In the genomic region with DNA sequence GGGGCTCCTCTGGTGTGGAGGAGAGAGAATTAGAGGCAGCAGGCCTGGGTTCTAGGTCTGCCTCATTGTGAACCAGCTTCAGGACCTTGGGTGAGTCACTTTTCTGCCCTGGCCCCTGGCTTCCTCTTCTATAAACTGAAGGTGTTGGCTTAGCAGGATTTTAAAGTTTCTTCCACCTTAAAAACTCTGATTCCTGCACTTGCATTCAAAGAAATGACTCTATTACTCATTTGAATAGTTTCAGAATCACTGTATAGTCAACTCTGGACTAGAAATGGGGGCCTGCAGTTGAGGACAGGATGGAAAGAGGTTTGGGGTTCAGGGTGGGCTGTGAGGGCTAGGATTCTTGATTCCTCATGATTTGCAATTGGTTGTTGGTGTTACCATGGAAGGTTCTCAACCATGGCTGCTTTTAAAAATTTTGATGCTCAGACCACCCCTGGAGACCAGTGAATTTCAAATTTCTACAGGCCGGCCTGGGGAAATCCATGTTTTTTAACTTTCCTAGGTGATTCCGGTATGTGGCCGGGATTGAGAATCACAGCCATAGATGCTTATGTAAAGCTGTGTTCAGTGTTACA, we compare ENCODE assay signal across 9 cellular contexts. TPM values are rescaled to one million over a fixed set of nuclear protein-coding genes. Genes with fewer than 3 reads are reported as not detected.
DNase-seq lines count a peak whose midpoint lies in the region; ATAC-seq and TF ChIP-seq lines count a peak whose summit lies in the region.
"Had no signal": no experiment of that assay in that cellular context is flagged by ENCODE, and none has a peak within 500 bp of the region (broad histone marks: within the 10 kb centered on the region; RNA-seq: fewer than 3 reads in every experiment).

No MANE protein-coding gene starts in this region.

- 89 to 91% methylated on average over 3 of the region's 3 CpGs for WGBS in body of pancreas, 2 donors

- intact Hi-C loops in body of pancreas (cut with DNase I), result no loop called here

- peaks cover 96% of the 10 kb centered on the region for H3K79me2 ChIP-seq in ACC112 (ENCODE audit: control insufficient read depth, insufficient read depth, low read length, unreplicated experiment)

- peak overlapping the region; percentile 71 for H3K27ac ChIP-seq in ACC112 (ENCODE audit: low read depth, low read length)
- H3K27ac ChIP-seq in body of pancreas, result peak overlapping the region in 3 of 4 donors; percentile 13 to 51 (median 38)
- no peak overlapping the region for H3K27ac ChIP-seq in WERI-Rb-1

- in situ Hi-C loops in KBM-7 (cut with MboI; ENCODE audit: low pct_unique_long_range_greater_than_20kb, low sequenced_read_pairs), result no loop called here

- H3K4me1 ChIP-seq in ACC112 (ENCODE audit: control insufficient read depth, insufficient read depth, low read length, unreplicated experiment) (peaks cover 95% of the 10 kb centered on the region), body of pancreas (peaks cover 95% of the 10 kb centered on the region)

- no peaks in the 10 kb centered on the region for H3K27me3 ChIP-seq in ACC112 (ENCODE audit: insufficient read depth, low read length)
- no peaks in the 10 kb centered on the region for H3K27me3 ChIP-seq in body of pancreas
- no peaks in the 10 kb centered on the region for H3K27me3 ChIP-seq in WERI-Rb-1 (ENCODE audit: insufficient read depth, low read depth, severe bottlenecking)

- DNase-seq in M059J (ENCODE audit: low read depth) (peak; percentile 61), body of pancreas (no peak), KBM-7 (no peak), WERI-Rb-1 (no peak)
- no peak for DNase-seq in central memory CD4-positive, alpha-beta T cell
- DNase-seq: DMS79 had no signal

- H2AFZ ChIP-seq in ACC112 (ENCODE audit: low read length, unreplicated experiment), result no peak overlapping the region

- TF ChIP-seq POLR2A in body of pancreas (IDR thresholded peaks at IDR 0.05), result no peak

- H3K36me3 ChIP-seq in ACC112 (ENCODE audit: insufficient read depth, low read length) (peaks cover 27% of the 10 kb centered on the region), body of pancreas (replicated peaks in 1 of 2; ENCODE audit: insufficient read depth in 1 of 2, low read depth in 2 of 2) (no peaks in the 10 kb centered on the region), WERI-Rb-1 (no peaks in the 10 kb centered on the region)

- TF ChIP-seq CTCF in body of pancreas (IDR thresholded peaks at IDR 0.05) (no peak), WERI-Rb-1 (IDR thresholded peaks at IDR 0.05; ENCODE audit: low read depth, low read length) (no peak)

- ATAC-seq in GM19351 (IDR thresholded peaks at IDR 0.05; ENCODE audit: unreplicated experiment), result peak; percentile 27
- no peak for ATAC-seq in body of pancreas
- no peak for ATAC-seq in GM19455 (IDR thresholded peaks at IDR 0.05; ENCODE audit: unreplicated experiment)

- peak overlapping the region; percentile 7; the same call in 1 of the 2 replicates for H3K4me3 ChIP-seq in ACC112 (ENCODE audit: low read depth, low read length)
- no peak overlapping the region for H3K4me3 ChIP-seq in body of pancreas
- no peak overlapping the region for H3K4me3 ChIP-seq in WERI-Rb-1 (ENCODE audit: low read depth, low read length)

- H3K9me3 ChIP-seq in body of pancreas (no peaks in the 10 kb centered on the region), WERI-Rb-1 (ENCODE audit: severe bottlenecking) (no peaks in the 10 kb centered on the region)

RNA-seq across cellular contexts. Expression of a gene that starts 19.9 kb away (rescaled TPM):
- total RNA-seq in M059J (2014; rRNA removed; shearing (Covaris generic)), result 32.6 and 46.7 TPM in 2 replicates
- total RNA-seq in body of pancreas, result 10 to 100 TPM; 19.7 to 52.4 TPM
